Comparison of ENCODE assay signal across 5 cellular contexts in genomic region chrX:152758918-152759317, GRCh38. TPM values are rescaled to one million over a fixed set of nuclear protein-coding genes. Genes with fewer than 3 reads are reported as not detected.
"Had no signal": no experiment of that assay in that cellular context is flagged by ENCODE, and none has a peak within 500 bp of the region (broad histone marks: within the 10 kb centered on the region; RNA-seq: fewer than 3 reads in every experiment).

TSS of gene CSAG3 (plus strand) at chrX:152759218.

RNA-seq across cellular contexts. Expression of gene CSAG3, which starts in this region (rescaled TPM):
- total RNA-seq: GM23248, GM23338, H1, H9, HFFc6 had no signal
- polyA plus RNA-seq: GM23248 had no signal
